In genomic region chr2:149020432-149020851, GRCh38 we compare ENCODE assay signal across 1 cellular context.
TF ChIP-seq lines count a peak whose summit lies in the region.

No MANE protein-coding gene starts in this region.

TF ChIP-seq in HepG2, 621 proteins besides CTCF, POLR2A, EP300 and RAD21 (continued from another document):
- TF ChIP-seq IKZF5 (CRISPR knock-in tag; IDR thresholded peaks at IDR 0.05) (0 out of 2 replicates have a peak, but pooled peaks have one; percentile 22), KDM3A (CRISPR knock-in tag; IDR thresholded peaks at IDR 0.05; ENCODE audit: low read depth) (no peak), TSC22D2 (CRISPR knock-in tag; IDR thresholded peaks at IDR 0.05; ENCODE audit: borderline replicate concordance) (no peak), ATM (IDR thresholded peaks at IDR 0.05; ENCODE audit: borderline replicate concordance) (no peak), TEAD3 (CRISPR knock-in tag; optimal IDR thresholded peaks at IDR 0.05; ENCODE audit: borderline replicate concordance) (peak; percentile 89), TBX3 (IDR thresholded peaks at IDR 0.05; ENCODE audit: borderline replicate concordance) (no peak), ZNF883 (CRISPR knock-in tag; IDR thresholded peaks at IDR 0.05; ENCODE audit: not compliant biosample characterization) (no peak), MYPOP (CRISPR knock-in tag; IDR thresholded peaks at IDR 0.05) (no peak), EEA1 (CRISPR knock-in tag; IDR thresholded peaks at IDR 0.05; ENCODE audit: borderline replicate concordance) (no peak), ZNF614 (CRISPR knock-in tag; IDR thresholded peaks at IDR 0.05; ENCODE audit: borderline replicate concordance) (peak; percentile 16; the same call in 1 of the 2 replicates), ZNF597 (CRISPR knock-in tag; IDR thresholded peaks at IDR 0.05) (no peak), FOSL2 (CRISPR knock-in tag; IDR thresholded peaks at IDR 0.05) (peak; percentile 66), KDM1A (CRISPR knock-in tag; IDR thresholded peaks at IDR 0.05) (peak; percentile 66; the same call in 1 of the 2 replicates), ATAD3A (CRISPR knock-in tag; IDR thresholded peaks at IDR 0.05) (no peak), SALL1 (CRISPR knock-in tag; IDR thresholded peaks at IDR 0.05) (peak; percentile 84), ZNF740 (CRISPR knock-in tag; IDR thresholded peaks at IDR 0.05) (no peak), ONECUT2 (CRISPR knock-in tag; IDR thresholded peaks at IDR 0.05) (no peak), FOSL1 (CRISPR knock-in tag; IDR thresholded peaks at IDR 0.05; ENCODE audit: borderline replicate concordance) (no peak), CEBPB (IDR thresholded peaks at IDR 0.05; ENCODE audit: borderline replicate concordance, low read depth, low read length) (peak; percentile 96), DNMT3B (CRISPR knock-in tag; conservative IDR thresholded peaks at IDR 0.05) (0 out of 2 replicates have a peak, but pooled peaks have one; percentile 54), HOXA5 (CRISPR knock-in tag; IDR thresholded peaks at IDR 0.05) (no peak), ZNF160 (CRISPR knock-in tag; IDR thresholded peaks at IDR 0.05) (no peak), ZNF605 (CRISPR knock-in tag; IDR thresholded peaks at IDR 0.05) (no peak), PITX1 (CRISPR knock-in tag; IDR thresholded peaks at IDR 0.05) (peak; percentile 81), KLF15 (CRISPR knock-in tag; IDR thresholded peaks at IDR 0.05; ENCODE audit: borderline replicate concordance) (no peak), KDM2A (CRISPR knock-in tag; IDR thresholded peaks at IDR 0.05; ENCODE audit: borderline replicate concordance, low read depth) (0 out of 2 replicates have a peak, but pooled peaks have one; percentile 39), LCORL (IDR thresholded peaks at IDR 0.05) (no peak), LCORL (CRISPR knock-in tag; IDR thresholded peaks at IDR 0.05) (peak; percentile 50; the same call in 1 of the 2 replicates), SKI (IDR thresholded peaks at IDR 0.05; ENCODE audit: partially characterized antibody) (peak; percentile 62), GATAD2A (CRISPR knock-in tag; IDR thresholded peaks at IDR 0.05) (peak; percentile 83), STAG1 (CRISPR knock-in tag; IDR thresholded peaks at IDR 0.05) (no peak), HOXA7 (CRISPR knock-in tag; IDR thresholded peaks at IDR 0.05) (no peak)
- TF ChIP-seq, protein P1, sequence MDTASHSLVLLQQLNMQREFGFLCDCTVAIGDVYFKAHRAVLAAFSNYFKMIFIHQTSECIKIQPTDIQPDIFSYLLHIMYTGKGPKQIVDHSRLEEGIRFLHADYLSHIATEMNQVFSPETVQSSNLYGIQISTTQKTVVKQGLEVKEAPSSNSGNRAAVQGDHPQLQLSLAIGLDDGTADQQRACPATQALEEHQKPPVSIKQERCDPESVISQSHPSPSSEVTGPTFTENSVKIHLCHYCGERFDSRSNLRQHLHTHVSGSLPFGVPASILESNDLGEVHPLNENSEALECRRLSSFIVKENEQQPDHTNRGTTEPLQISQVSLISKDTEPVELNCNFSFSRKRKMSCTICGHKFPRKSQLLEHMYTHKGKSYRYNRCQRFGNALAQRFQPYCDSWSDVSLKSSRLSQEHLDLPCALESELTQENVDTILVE (CRISPR knock-in tag; IDR thresholded peaks at IDR 0.05) = peak; percentile 29; the same call in 1 of the 2 replicates
- TF ChIP-seq, protein P2, sequence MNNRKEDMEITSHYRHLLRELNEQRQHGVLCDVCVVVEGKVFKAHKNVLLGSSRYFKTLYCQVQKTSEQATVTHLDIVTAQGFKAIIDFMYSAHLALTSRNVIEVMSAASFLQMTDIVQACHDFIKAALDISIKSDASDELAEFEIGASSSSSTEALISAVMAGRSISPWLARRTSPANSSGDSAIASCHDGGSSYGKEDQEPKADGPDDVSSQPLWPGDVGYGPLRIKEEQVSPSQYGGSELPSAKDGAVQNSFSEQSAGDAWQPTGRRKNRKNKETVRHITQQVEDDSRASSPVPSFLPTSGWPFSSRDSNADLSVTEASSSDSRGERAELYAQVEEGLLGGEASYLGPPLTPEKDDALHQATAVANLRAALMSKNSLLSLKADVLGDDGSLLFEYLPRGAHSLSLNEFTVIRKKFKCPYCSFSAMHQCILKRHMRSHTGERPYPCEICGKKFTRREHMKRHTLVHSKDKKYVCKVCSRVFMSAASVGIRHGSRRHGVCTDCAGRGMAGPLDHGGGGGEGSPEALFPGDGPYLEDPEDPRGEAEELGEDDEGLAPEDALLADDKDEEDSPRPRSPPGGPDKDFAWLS (CRISPR knock-in tag; IDR thresholded peaks at IDR 0.05; ENCODE audit: borderline replicate concordance) = no peak
- TF ChIP-seq, protein P3, sequence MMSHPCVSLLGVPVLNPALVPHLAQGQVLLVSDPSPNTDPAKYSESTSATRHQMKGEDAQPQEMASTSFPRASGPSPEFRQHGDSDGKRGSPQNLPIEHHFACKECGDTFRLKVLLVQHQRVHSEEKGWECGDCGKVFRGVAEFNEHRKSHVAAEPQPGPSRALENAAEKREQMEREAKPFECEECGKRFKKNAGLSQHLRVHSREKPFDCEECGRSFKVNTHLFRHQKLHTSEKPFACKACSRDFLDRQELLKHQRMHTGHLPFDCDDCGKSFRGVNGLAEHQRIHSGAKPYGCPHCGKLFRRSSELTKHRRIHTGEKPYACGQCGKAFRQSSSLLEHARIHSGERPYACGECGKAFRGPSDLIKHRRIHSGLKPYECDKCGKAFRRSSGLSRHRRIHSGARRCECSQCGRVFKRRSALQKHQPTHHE (CRISPR knock-in tag; IDR thresholded peaks at IDR 0.05; ENCODE audit: borderline replicate concordance) = no peak
- TF ChIP-seq, protein P4, sequence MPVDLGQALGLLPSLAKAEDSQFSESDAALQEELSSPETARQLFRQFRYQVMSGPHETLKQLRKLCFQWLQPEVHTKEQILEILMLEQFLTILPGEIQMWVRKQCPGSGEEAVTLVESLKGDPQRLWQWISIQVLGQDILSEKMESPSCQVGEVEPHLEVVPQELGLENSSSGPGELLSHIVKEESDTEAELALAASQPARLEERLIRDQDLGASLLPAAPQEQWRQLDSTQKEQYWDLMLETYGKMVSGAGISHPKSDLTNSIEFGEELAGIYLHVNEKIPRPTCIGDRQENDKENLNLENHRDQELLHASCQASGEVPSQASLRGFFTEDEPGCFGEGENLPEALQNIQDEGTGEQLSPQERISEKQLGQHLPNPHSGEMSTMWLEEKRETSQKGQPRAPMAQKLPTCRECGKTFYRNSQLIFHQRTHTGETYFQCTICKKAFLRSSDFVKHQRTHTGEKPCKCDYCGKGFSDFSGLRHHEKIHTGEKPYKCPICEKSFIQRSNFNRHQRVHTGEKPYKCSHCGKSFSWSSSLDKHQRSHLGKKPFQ (CRISPR knock-in tag; IDR thresholded peaks at IDR 0.05; ENCODE audit: insufficient replicate concordance) = no peak
- TF ChIP-seq, protein P5, sequence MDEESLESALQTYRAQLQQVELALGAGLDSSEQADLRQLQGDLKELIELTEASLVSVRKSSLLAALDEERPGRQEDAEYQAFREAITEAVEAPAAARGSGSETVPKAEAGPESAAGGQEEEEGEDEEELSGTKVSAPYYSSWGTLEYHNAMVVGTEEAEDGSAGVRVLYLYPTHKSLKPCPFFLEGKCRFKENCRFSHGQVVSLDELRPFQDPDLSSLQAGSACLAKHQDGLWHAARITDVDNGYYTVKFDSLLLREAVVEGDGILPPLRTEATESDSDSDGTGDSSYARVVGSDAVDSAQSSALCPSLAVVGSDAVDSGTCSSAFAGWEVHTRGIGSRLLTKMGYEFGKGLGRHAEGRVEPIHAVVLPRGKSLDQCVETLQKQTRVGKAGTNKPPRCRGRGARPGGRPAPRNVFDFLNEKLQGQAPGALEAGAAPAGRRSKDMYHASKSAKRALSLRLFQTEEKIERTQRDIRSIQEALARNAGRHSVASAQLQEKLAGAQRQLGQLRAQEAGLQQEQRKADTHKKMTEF (CRISPR knock-in tag; IDR thresholded peaks at IDR 0.05) = 0 out of 2 replicates have a peak, but pooled peaks have one; percentile 35
TF ChIP-seq in HepG2: peak in this region for 55.
